In the genomic region with DNA sequence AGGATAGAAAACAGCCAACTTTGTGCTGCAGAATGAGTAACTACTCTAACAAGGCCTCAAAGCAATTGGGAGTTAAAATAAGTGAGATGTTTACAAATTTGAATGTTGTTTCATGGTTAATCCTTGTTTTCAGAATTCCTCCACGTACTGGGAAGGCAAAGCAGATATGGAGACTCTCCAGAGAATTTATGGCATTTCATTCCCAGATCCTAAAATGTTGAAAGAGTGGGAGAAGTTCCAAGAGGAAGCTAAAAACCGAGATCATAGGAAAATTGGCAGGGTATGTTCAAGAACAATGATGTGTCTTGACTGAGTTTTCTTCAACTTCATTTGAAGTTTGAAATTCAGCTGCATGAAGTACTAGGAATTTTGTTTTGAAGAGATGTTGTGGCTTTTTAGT, we compare ENCODE assay signal across 1 cellular context.
TF ChIP-seq lines count a peak whose summit lies in the region.

No MANE protein-coding gene starts in this region.

TF ChIP-seq in IMR-90, 13 proteins besides CTCF, POLR2A, EP300 and RAD21:
- TF ChIP-seq USF2 (IDR thresholded peaks at IDR 0.05; ENCODE audit: low read depth, low read length) (no peak), RCOR1 (IDR thresholded peaks at IDR 0.05; ENCODE audit: insufficient replicate concordance, low read length) (no peak), NFE2L2 (IDR thresholded peaks at IDR 0.05; ENCODE audit: low read depth, low read length) (no peak), CHD1 (IDR thresholded peaks at IDR 0.05; ENCODE audit: low read depth, low read length) (no peak), MXI1 (IDR thresholded peaks at IDR 0.05; ENCODE audit: borderline replicate concordance, low read depth, low read length) (no peak), FOS (IDR thresholded peaks at IDR 0.05; ENCODE audit: low read depth, low read length) (no peak), MAZ (IDR thresholded peaks at IDR 0.05; ENCODE audit: borderline replicate concordance, low read depth, low read length) (no peak), CEBPB (IDR thresholded peaks at IDR 0.05; ENCODE audit: low read depth, low read length) (no peak), SMC3 (IDR thresholded peaks at IDR 0.05; ENCODE audit: low read depth, low read length) (no peak)
- TF ChIP-seq, protein P1, sequence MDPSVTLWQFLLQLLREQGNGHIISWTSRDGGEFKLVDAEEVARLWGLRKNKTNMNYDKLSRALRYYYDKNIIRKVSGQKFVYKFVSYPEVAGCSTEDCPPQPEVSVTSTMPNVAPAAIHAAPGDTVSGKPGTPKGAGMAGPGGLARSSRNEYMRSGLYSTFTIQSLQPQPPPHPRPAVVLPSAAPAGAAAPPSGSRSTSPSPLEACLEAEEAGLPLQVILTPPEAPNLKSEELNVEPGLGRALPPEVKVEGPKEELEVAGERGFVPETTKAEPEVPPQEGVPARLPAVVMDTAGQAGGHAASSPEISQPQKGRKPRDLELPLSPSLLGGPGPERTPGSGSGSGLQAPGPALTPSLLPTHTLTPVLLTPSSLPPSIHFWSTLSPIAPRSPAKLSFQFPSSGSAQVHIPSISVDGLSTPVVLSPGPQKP (IDR thresholded peaks at IDR 0.05; ENCODE audit: borderline replicate concordance, low read depth, low read length): no peak
TF ChIP-seq in IMR-90: peak in this region for 0.
